8 cellular contexts compared by ENCODE assay signal in the genomic region with DNA sequence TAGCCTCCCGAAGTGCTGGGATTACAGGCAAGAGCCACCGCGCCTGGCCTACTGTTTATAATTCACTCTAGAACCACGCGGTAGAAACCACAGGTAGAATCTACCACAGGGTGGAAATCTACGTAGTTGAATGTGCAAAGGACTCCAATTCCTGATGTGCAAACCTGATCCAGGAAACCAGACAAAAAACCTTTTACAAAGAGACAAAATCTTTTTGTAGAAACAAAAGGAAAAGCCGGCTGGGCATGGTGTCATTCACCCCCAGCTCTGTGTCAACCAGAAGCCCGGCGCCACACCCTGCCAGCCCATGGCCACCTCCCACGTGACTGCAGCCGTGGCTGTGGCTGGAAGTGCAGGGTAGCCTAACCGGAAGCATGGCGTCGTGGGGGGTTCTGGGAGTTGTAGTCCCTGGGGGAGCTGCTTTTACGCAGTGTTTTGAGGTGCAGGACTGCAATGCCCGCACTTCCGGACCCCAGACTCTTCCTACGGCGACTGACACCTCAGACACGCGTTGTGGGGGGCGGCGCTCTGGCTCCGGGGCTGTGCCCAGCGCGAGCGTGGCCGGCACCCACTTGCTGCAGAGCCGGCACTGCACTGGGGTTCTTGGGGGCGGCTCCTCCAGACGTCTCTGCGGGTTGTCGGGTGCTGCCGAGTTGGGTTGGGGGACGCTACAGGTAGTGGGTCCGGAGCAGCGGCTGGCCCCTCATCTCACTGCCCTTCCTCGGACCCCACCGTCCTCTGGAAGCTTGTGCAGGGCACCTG. TPM values are rescaled to one million over a fixed set of nuclear protein-coding genes. Genes with fewer than 3 reads are reported as not detected.
DNase-seq lines count a peak whose midpoint lies in the region; TF ChIP-seq lines count a peak whose summit lies in the region.

No MANE protein-coding gene starts in this region.

- WGBS in suprapubic skin, result 0% methylated on average over 14 of the region's 39 CpGs

- peak overlapping the region; percentile 84 for H3K4me3 ChIP-seq in GM06990 (replicated peaks; ENCODE audit: low read depth, low read length)
- H3K4me3 ChIP-seq in HFF-Myc (replicated peaks; ENCODE audit: low read depth, low read length), result peak overlapping the region; percentile 64
- peak overlapping the region; percentile 52 for H3K4me3 ChIP-seq in SJSA1
- peak overlapping the region; percentile 79 for H3K4me3 ChIP-seq in suprapubic skin

- H3K36me3 ChIP-seq in GM06990 (ENCODE audit: control insufficient read depth, insufficient read depth, low read length) (no peaks in the 10 kb centered on the region), SJSA1 (no peaks in the 10 kb centered on the region), suprapubic skin (no peaks in the 10 kb centered on the region)

- CTCF ChIA-PET in activated naive CD4-positive, alpha-beta T cell treated with anti-CD3 and anti-CD28 coated beads, Interleukin-2, amount 10 ng/mL, durations not matched to agents 7 days and 5 days (lab: Charles Lee), result interaction anchor here (1.0 to 1.2 kb wide), 3 partner anchors 34 to 124 kb away, joined by 3 to 7 read pairs (median 3); a partner anchor contains a TSS

- H3K9me3 ChIP-seq in SJSA1 (replicated peaks) (no peaks in the 10 kb centered on the region), suprapubic skin (no peaks in the 10 kb centered on the region)

- no peaks in the 10 kb centered on the region for H3K9me3 Mint-ChIP-seq in activated naive CD4-positive, alpha-beta T cell treated with anti-CD3 and anti-CD28 coated beads, Interleukin-2, amount 10 ng/mL, durations not matched to agents 7 days and 5 days

- TF ChIP-seq CTCF in GM06990 (IDR thresholded peaks at IDR 0.05; ENCODE audit: insufficient read depth, low read length, poor library complexity, severe bottlenecking) (no peak), HFF-Myc (IDR thresholded peaks at IDR 0.05; ENCODE audit: low read depth, low read length, missing control alignments) (no peak), suprapubic skin (IDR thresholded peaks at IDR 0.05) (peak in 1 of 2 donors; percentile 24)

- DNase-seq in GM06990 (ENCODE audit: extremely low read depth, insufficient read length) (peak; percentile 89), HFF-Myc (ENCODE audit: extremely low read depth, low read depth) (peak; percentile 75), MV-4-11 (lab: John Stamatoyannopoulos, UW) (peak; percentile 95), SJSA1 (ENCODE audit: low read depth in 1 of 2, low spot score in 2 of 2) (peak; percentile 86 to 96), globus pallidus (ENCODE audit: low spot score) (peak; percentile 95), nucleus accumbens (lab: John Stamatoyannopoulos, UW) (peak; percentile 33 to 97 (median 92)), suprapubic skin (ENCODE audit: low spot score in 2 of 2) (peak; percentile 98 to 99)
- peak; percentile 100 for DNase-seq in activated naive CD4-positive, alpha-beta T cell treated with anti-CD3 and anti-CD28 coated beads, Interleukin-2, amount 10 ng/mL, durations not matched to agents 7 days and 5 days

- H3K36me3 Mint-ChIP-seq in activated naive CD4-positive, alpha-beta T cell treated with anti-CD3 and anti-CD28 coated beads, Interleukin-2, amount 10 ng/mL, durations not matched to agents 7 days and 5 days, result peaks cover 2% of the 10 kb centered on the region

- no peak for TF ChIP-seq POLR2A in suprapubic skin (IDR thresholded peaks at IDR 0.05)

- TF ChIP-seq EP300 in suprapubic skin (IDR thresholded peaks at IDR 0.05), result no peak

- H3K27ac Mint-ChIP-seq in activated naive CD4-positive, alpha-beta T cell treated with anti-CD3 and anti-CD28 coated beads, Interleukin-2, amount 10 ng/mL, durations not matched to agents 7 days and 5 days, result peak overlapping the region; percentile 98

- H3K4me1 ChIP-seq in SJSA1 (replicated peaks), result peaks cover 8% of the 10 kb centered on the region
- H3K4me1 ChIP-seq in suprapubic skin, result peaks cover 18% of the 10 kb centered on the region

- peaks cover 38% of the 10 kb centered on the region for H3K4me1 Mint-ChIP-seq in activated naive CD4-positive, alpha-beta T cell treated with anti-CD3 and anti-CD28 coated beads, Interleukin-2, amount 10 ng/mL, durations not matched to agents 7 days and 5 days

- peaks cover 6% of the 10 kb centered on the region for H3K27me3 Mint-ChIP-seq in activated naive CD4-positive, alpha-beta T cell treated with anti-CD3 and anti-CD28 coated beads, Interleukin-2, amount 10 ng/mL, durations not matched to agents 7 days and 5 days

- H3K4me3 Mint-ChIP-seq in activated naive CD4-positive, alpha-beta T cell treated with anti-CD3 and anti-CD28 coated beads, Interleukin-2, amount 10 ng/mL, durations not matched to agents 7 days and 5 days, result peak overlapping the region; percentile 80

- H3K27ac ChIP-seq in SJSA1, result peak overlapping the region; percentile 70
- H3K27ac ChIP-seq in suprapubic skin, result peak overlapping the region; percentile 80

- H3K27me3 ChIP-seq in GM06990 (replicated peaks; ENCODE audit: control insufficient read depth, insufficient read depth, low read length), result no peaks in the 10 kb centered on the region
- no peaks in the 10 kb centered on the region for H3K27me3 ChIP-seq in SJSA1 (replicated peaks)
- no peaks in the 10 kb centered on the region for H3K27me3 ChIP-seq in suprapubic skin

RNA-seq across cellular contexts. Expression of a gene that starts 41.5 kb away (rescaled TPM):
- 24.5 and 33.0 TPM in 2 replicates for total RNA-seq in SJSA1 (2014; rRNA removed; shearing (Covaris generic))
- total RNA-seq in suprapubic skin, result 10 to 100 TPM; 26.9 to 45.1 (median 34.1) TPM

RNA-seq across cellular contexts. Expression of a gene that starts 57.7 kb away (rescaled TPM):
- not detected in 2 replicates for total RNA-seq in SJSA1 (2014; rRNA removed; shearing (Covaris generic))
- not detected for total RNA-seq in suprapubic skin

Comparison
In these comparisons a context has a peak if more than half of its experiments do, and no peak if none do; other contexts are left out.
1. Peak in every context shown above with its lines: DNase-seq, H3K4me3 ChIP-seq and H3K27ac ChIP-seq.